20 cellular contexts compared by ENCODE assay signal in genomic region chr2:136314240-136314639, GRCh38.
DNase-seq lines count a peak whose midpoint lies in the region; ATAC-seq, FAIRE-seq and TF ChIP-seq lines count a peak whose summit lies in the region.
"Had no signal": no experiment of that assay in that cellular context is flagged by ENCODE, and none has a peak within 500 bp of the region (broad histone marks: within the 10 kb centered on the region; RNA-seq: fewer than 3 reads in every experiment).

No MANE protein-coding gene starts in this region.

- TF ChIP-seq POLR2A in HepG2 (IDR thresholded peaks at IDR 0.05; ENCODE audit: insufficient read depth in 1 of 2, low read depth in 2 of 2, low read length in 2 of 2), result no peak
- TF ChIP-seq POLR2A in right lobe of liver (IDR thresholded peaks at IDR 0.05), result no peak
- TF ChIP-seq POLR2A in K562 (conservative IDR thresholded peaks at IDR 0.05), result no peak

- POLR2A ChIA-PET in HepG2 (lab: Yijun Ruan, JAX), result no interaction called here
- POLR2A ChIA-PET in K562 (lab: Yijun Ruan, JAX), result interaction anchor here (0.5 to 1.0 kb wide), 2 partner anchors 11 to 400 kb away, joined by 3 to 5 read pairs; no protein-coding TSS in a partner anchor

- H3K4me1 ChIP-seq in HepG2 (ENCODE audit: insufficient read depth, low read length) (no peaks in the 10 kb centered on the region), right lobe of liver (no peaks in the 10 kb centered on the region), K562 (replicated peaks in 1 of 2; ENCODE audit: control insufficient read depth in 2 of 2, insufficient read depth in 2 of 2, low read length in 2 of 2) (no peaks in the 10 kb centered on the region)
- H3K4me1 ChIP-seq: A549, Caco-2 had no signal

- in situ Hi-C loops in HepG2 (cut with HindIII; ENCODE audit: extremely low pct_ligation_motif_present, low pct_unique_long_range_greater_than_20kb) (no loop called here), K562 (cut with MboI) (no loop called here)

- H3K9me1 ChIP-seq in K562 (ENCODE audit: control insufficient read depth, insufficient read depth, low read length), result no peaks in the 10 kb centered on the region

- CTCF ChIA-PET in HepG2 (lab: Yijun Ruan, JAX; ENCODE audit: low intra/inter-chr PET ratio, low total read pairs) (no interaction called here), K562 (lab: Yijun Ruan, JAX; ENCODE audit: low intra/inter-chr PET ratio) (no interaction called here)

- DNase-seq in HepG2 (ENCODE audit: low spot score), result no peak
- no peak for DNase-seq in right lobe of liver
- no peak for DNase-seq in K562 (ENCODE audit: extremely low read depth in 1 of 4, low spot score in 3 of 4)
- no peak for DNase-seq in NK-92 (lab: John Stamatoyannopoulos, UW; ENCODE audit: unreplicated experiment)
- DNase-seq: AML-193; Caco-2; Calu3; CD4-positive, alpha-beta T cell; CD8-positive, alpha-beta T cell; DMS79 treated with DMSO at 0.1 percent for 48 hours; GF-D8 had no signal

- FAIRE-seq in HepG2 (lab: Jason Lieb, UNC) (no peak), K562 (lab: Jason Lieb, UNC) (no peak)
- FAIRE-seq: A549, D721Med, G401.6, GM12891, GM19239 had no signal

- BruUV-seq in HepG2 (replicated peaks; lab: Mats Ljungman, UMichigan) (no TSS peak), K562 (replicated peaks; lab: Mats Ljungman, UMichigan) (no TSS peak)

- TF ChIP-seq RAD21 in HepG2 (CRISPR knock-in tag; IDR thresholded peaks at IDR 0.05) (no peak), K562 (CRISPR knock-in tag; conservative IDR thresholded peaks at IDR 0.05 in 1 of 2, IDR thresholded peaks at IDR 0.05 in 1 of 2) (no peak)

- H3K9ac ChIP-seq in HepG2 (ENCODE audit: insufficient read depth, low read depth, low read length), result no peak overlapping the region
- H3K9ac ChIP-seq in K562 (ENCODE audit: insufficient read depth in 1 of 2, low read depth in 2 of 2, low read length in 2 of 2), result no peak overlapping the region
- H3K9ac ChIP-seq: BLaER1 treated with 17β-estradiol and CSF1 and Interleukin-3, amounts not matched to agents 10 nM and 100 nM had no signal

- H3K27me3 ChIP-seq in HepG2 (ENCODE audit: control insufficient read depth in 1 of 2, insufficient read depth in 2 of 2, low read length in 2 of 2) (peaks cover 0 to 7% of the 10 kb centered on the region in 2 experiments; a peak in 1 of 5 replicates), right lobe of liver (no peaks in the 10 kb centered on the region), K562 (ENCODE audit: control insufficient read depth in 2 of 2, insufficient read depth in 2 of 2, low read length in 2 of 2) (peaks cover 4 to 11% of the 10 kb centered on the region in 2 experiments; a peak in 3 of 5 replicates)
- H3K27me3 ChIP-seq: BLaER1 treated with 17β-estradiol and CSF1 and Interleukin-3, amounts not matched to agents 10 nM and 100 nM had no signal

- no peak for ATAC-seq in HepG2
- ATAC-seq in right lobe of liver, result no peak
- no peak for ATAC-seq in K562
- no peak for ATAC-seq in HG03108 (IDR thresholded peaks at IDR 0.05; ENCODE audit: unreplicated experiment)
- ATAC-seq: A549; CD8-positive, alpha-beta T cell had no signal

- TF ChIP-seq CTCF in HepG2 (CRISPR knock-in tag; IDR thresholded peaks at IDR 0.05) (no peak), right lobe of liver (IDR thresholded peaks at IDR 0.05) (no peak), K562 (IDR thresholded peaks at IDR 0.05 in 2 of 3, conservative IDR thresholded peaks at IDR 0.05 in 1 of 3; ENCODE audit: insufficient read depth in 2 of 3, low read depth in 1 of 3, low read length in 3 of 3) (no peak)

- H4K20me1 ChIP-seq in HepG2 (ENCODE audit: insufficient read depth, low read length), result no peaks in the 10 kb centered on the region
- no peaks in the 10 kb centered on the region for H4K20me1 ChIP-seq in K562 (replicated peaks; ENCODE audit: control insufficient read depth, insufficient read depth, low read length)
- H4K20me1 ChIP-seq: BLaER1 treated with 17β-estradiol and CSF1 and Interleukin-3, amounts not matched to agents 10 nM and 100 nM had no signal

- no peaks in the 10 kb centered on the region for H3K36me3 ChIP-seq in HepG2 (replicated peaks in 1 of 2; ENCODE audit: control insufficient read depth in 1 of 2, insufficient read depth in 2 of 2, low read length in 2 of 2)
- no peaks in the 10 kb centered on the region for H3K36me3 ChIP-seq in right lobe of liver
- no peaks in the 10 kb centered on the region for H3K36me3 ChIP-seq in K562 (ENCODE audit: control insufficient read depth, insufficient read depth, low read length)
- H3K36me3 ChIP-seq: BLaER1 treated with 17β-estradiol and CSF1 and Interleukin-3, amounts not matched to agents 10 nM and 100 nM had no signal

- H3K9me3 ChIP-seq in HepG2 (ENCODE audit: low read length) (no peaks in the 10 kb centered on the region), right lobe of liver (no peaks in the 10 kb centered on the region), K562 (replicated peaks; ENCODE audit: control insufficient read depth, insufficient read depth, low read depth, low read length) (no peaks in the 10 kb centered on the region)
- H3K9me3 ChIP-seq: A549, Caco-2 had no signal

- H3K27ac ChIP-seq in HepG2 (ENCODE audit: extremely low read length, insufficient read depth, low read length) (no peak overlapping the region), right lobe of liver (no peak overlapping the region), K562 (ENCODE audit: extremely low read depth, low read depth, low read length) (no peak overlapping the region)
- H3K27ac ChIP-seq: 22Rv1; A549; BLaER1 treated with 17β-estradiol and CSF1 and Interleukin-3, amounts not matched to agents 10 nM and 100 nM; C4-2B had no signal

- H3K4me3 ChIP-seq in HepG2 (replicated peaks in 1 of 3; ENCODE audit: insufficient read depth in 1 of 3, low read depth in 2 of 3, low read length in 3 of 3), result no peak overlapping the region
- H3K4me3 ChIP-seq in right lobe of liver, result no peak overlapping the region
- H3K4me3 ChIP-seq in K562, result no peak overlapping the region
- H3K4me3 ChIP-seq: A549; BLaER1 treated with 17β-estradiol and CSF1 and Interleukin-3, amounts not matched to agents 10 nM and 100 nM had no signal

- H2AFZ ChIP-seq in HepG2 (ENCODE audit: low read length) (no peak overlapping the region), K562 (ENCODE audit: low read depth, low read length) (no peak overlapping the region)

- H3K4me2 ChIP-seq in HepG2 (ENCODE audit: low read depth, low read length) (no peak overlapping the region), K562 (ENCODE audit: insufficient read depth, low read length) (no peak overlapping the region)
- H3K4me2 ChIP-seq: A549; BLaER1 treated with 17β-estradiol and CSF1 and Interleukin-3, amounts not matched to agents 10 nM and 100 nM had no signal

- TF ChIP-seq EP300 in HepG2 (IDR thresholded peaks at IDR 0.05; ENCODE audit: low read depth in 2 of 2, low read length in 2 of 2), result no peak
- no peak for TF ChIP-seq EP300 in HepG2 (CRISPR knock-in tag; IDR thresholded peaks at IDR 0.05; ENCODE audit: borderline replicate concordance)
- no peak for TF ChIP-seq EP300 in K562 (IDR thresholded peaks at IDR 0.05; ENCODE audit: low read length)

- H3K79me2 ChIP-seq in HepG2 (ENCODE audit: insufficient read depth, low read length), result no peaks in the 10 kb centered on the region
- H3K79me2 ChIP-seq in K562 (ENCODE audit: control insufficient read depth, insufficient read depth, low read length), result no peaks in the 10 kb centered on the region

- intact Hi-C loops in HepG2 (cut with micrococcal nuclease; ENCODE audit: unreplicated experiment) (no loop called here), right lobe of liver (cut with DNase I) (no loop called here), K562 (cut with micrococcal nuclease) (no loop called here)

TF ChIP-seq in HepG2, 621 proteins besides CTCF, POLR2A, EP300 and RAD21 (continues in another document):
- no peak for TF ChIP-seq ZNF253 (CRISPR knock-in tag; IDR thresholded peaks at IDR 0.05; ENCODE audit: borderline replicate concordance)
- TF ChIP-seq ZBTB14 (CRISPR knock-in tag; IDR thresholded peaks at IDR 0.05), result no peak
- no peak for TF ChIP-seq FOXM1 (CRISPR knock-in tag; IDR thresholded peaks at IDR 0.05)

TF ChIP-seq in K562, 482 proteins besides CTCF, POLR2A, EP300 and RAD21:
- no peak for TF ChIP-seq MEF2A (IDR thresholded peaks at IDR 0.05; ENCODE audit: control insufficient read depth, low read depth, low read length)
- no peak for TF ChIP-seq TAL1 (IDR thresholded peaks at IDR 0.05)
- TF ChIP-seq HNRNPK (IDR thresholded peaks at IDR 0.05; ENCODE audit: low read depth, low read length, poor library complexity, severe bottlenecking), result peak; percentile 62

Comparison
In these comparisons a context has a peak if more than half of its experiments do, and no peak if none do; other contexts are left out.
1. Of the 241 proteins assayed by ChIP-seq in both HepG2 and K562: peak only in HepG2: PCBP1 and PCBP2; only in K562: none; in both: HNRNPK; in neither: 238.